ENCODE assay signal across 19 cellular contexts in the genomic region with DNA sequence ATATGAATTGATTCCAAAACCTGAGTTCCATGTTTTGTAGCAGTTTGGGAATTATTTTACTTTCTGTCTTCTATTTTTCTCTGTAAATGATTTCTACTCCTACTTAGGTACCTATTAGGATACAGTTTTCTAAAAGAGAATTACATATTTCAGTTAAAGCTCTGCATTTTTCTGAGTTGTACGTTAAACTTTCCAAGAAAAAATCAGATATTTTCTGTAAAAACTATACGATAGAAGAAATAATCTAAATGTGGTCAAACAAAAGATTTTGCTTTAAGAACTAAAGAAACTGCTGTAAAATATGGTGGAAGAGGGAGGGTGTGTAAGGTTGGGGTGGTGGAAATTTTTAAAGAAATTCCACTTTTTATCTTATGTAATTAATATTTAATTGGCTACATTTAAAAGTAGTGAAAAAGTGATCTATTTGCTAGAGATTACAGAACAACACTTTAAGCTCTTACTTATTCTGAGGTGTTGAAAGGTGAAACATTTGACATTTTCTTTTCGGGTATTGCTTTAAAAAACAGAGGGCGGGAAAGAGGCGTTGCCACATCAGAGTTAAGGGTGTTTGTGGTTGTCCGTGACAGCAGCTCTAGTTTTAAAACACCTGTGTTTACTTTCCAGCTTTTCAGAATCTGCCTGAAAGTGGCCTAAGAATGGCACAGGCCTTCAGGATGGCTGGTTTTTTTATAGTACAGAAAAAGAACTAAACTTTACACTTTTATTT.
DNase-seq lines count a peak whose midpoint lies in the region; ATAC-seq and TF ChIP-seq lines count a peak whose summit lies in the region.
"Had no signal": no experiment of that assay in that cellular context is flagged by ENCODE, and none has a peak within 500 bp of the region (broad histone marks: within the 10 kb centered on the region; RNA-seq: fewer than 3 reads in every experiment).

No MANE protein-coding gene starts in this region.

- no peaks in the 10 kb centered on the region; the same call in 1 of the 2 replicates for H3K36me3 ChIP-seq in RWPE2 (ENCODE audit: low read depth)
- H3K36me3 ChIP-seq in lung (ENCODE audit: control insufficient read depth in 2 of 2, insufficient read depth in 2 of 2, low read length in 2 of 2), result no peaks in the 10 kb centered on the region
- H3K36me3 ChIP-seq: BLaER1, ovary had no signal

- peak; percentile 53; the same call in 2 of the 3 replicates for ATAC-seq in RWPE2 (ENCODE audit: low read depth)
- peak; percentile 81 for ATAC-seq in lung (ENCODE audit: insufficient read depth, low FRiP score)
- ATAC-seq: stimulated activated naive CD8-positive, alpha-beta T cell treated with anti-CD3 and anti-CD28 coated beads, Interleukin-15, amount 100 ng/mL, for 72 hours had no signal

- peaks cover 5 to 35% (median 11%) of the 10 kb centered on the region in 6 donors for H3K9me3 Mint-ChIP-seq in immature natural killer cell

- H3K4me1 ChIP-seq in RWPE2 (ENCODE audit: insufficient read depth, poor library complexity, severe bottlenecking) (peaks cover 6% of the 10 kb centered on the region), lung (ENCODE audit: control insufficient read depth in 2 of 2, insufficient read depth in 2 of 2, low read length in 2 of 2) (no peaks in the 10 kb centered on the region)
- H3K4me1 ChIP-seq: BLaER1 had no signal

- WGBS in lung, 2 donors, result 70 to 83% methylated on average over 6 of the region's 6 CpGs

- H3K27me3 ChIP-seq in RWPE2 (ENCODE audit: insufficient read depth, poor library complexity, severe bottlenecking), result no peaks in the 10 kb centered on the region
- no peaks in the 10 kb centered on the region for H3K27me3 ChIP-seq in lung (ENCODE audit: control insufficient read depth, insufficient read depth)
- H3K27me3 ChIP-seq: BLaER1, ovary had no signal

- DNase-seq in Jurkat, Clone E6-1 (ENCODE audit: low read depth, low spot score), result peak; percentile 29
- DNase-seq in NCI-H2081 treated with DMSO at 0.1 percent for 48 hours (lab: John Stamatoyannopoulos, UW) (peak; percentile 64), RWPE2 (ENCODE audit: low spot score) (no peak), lung (ENCODE audit: low spot score) (peak; percentile 44), immature natural killer cell (no peak), NCI-H2171 (lab: John Stamatoyannopoulos, UW) (no peak)
- DNase-seq in stimulated activated CD4-positive, alpha-beta T cell treated with anti-CD3 and anti-CD28 coated beads, Interleukin-2, amount 100 ng/mL, for 24 hours, result no peak
- no peak for DNase-seq in activated CD8-positive, alpha-beta memory T cell treated with anti-CD3 and anti-CD28 coated beads for 24 hours
- DNase-seq: activated CD4-positive, alpha-beta T cell treated with anti-CD3 and anti-CD28 coated beads, Interleukin-2, amount 50 U/mL, for 4 hours; activated T-cell treated with anti-CD3 and anti-CD28 coated beads, Interleukin-2, amount 50 U/mL, for 48 hours; cerebellar nuclear complex; EL; GM23248; islet precursor cell; ovary; small intestine; stimulated activated naive CD8-positive, alpha-beta T cell treated with anti-CD3 and anti-CD28 coated beads, Interleukin-15, amount 100 ng/mL, for 72 hours had no signal

- H3K27me3 Mint-ChIP-seq in immature natural killer cell (ENCODE audit: low read depth in 3 of 3), result peaks cover 0 to 2% (median 0%) of the 10 kb centered on the region in 3 donors
- H3K27me3 Mint-ChIP-seq: stimulated activated naive CD8-positive, alpha-beta T cell treated with anti-CD3 and anti-CD28 coated beads, Interleukin-15, amount 100 ng/mL, for 72 hours had no signal

- no peak overlapping the region for H3K27ac Mint-ChIP-seq in immature natural killer cell
- H3K27ac Mint-ChIP-seq: stimulated activated naive CD8-positive, alpha-beta T cell treated with anti-CD3 and anti-CD28 coated beads, Interleukin-15, amount 100 ng/mL, for 72 hours had no signal

- peaks cover 0 to 6% (median 3%) of the 10 kb centered on the region in 3 donors for H3K36me3 Mint-ChIP-seq in immature natural killer cell

- H3K27ac ChIP-seq in RWPE2 (ENCODE audit: poor library complexity, severe bottlenecking) (no peak overlapping the region), lung (ENCODE audit: low read depth in 1 of 2, low read length in 1 of 2) (no peak overlapping the region)
- H3K27ac ChIP-seq: BLaER1, epithelial cell of prostate, GM23248, ovary had no signal

- TF ChIP-seq CTCF in RWPE2 (IDR thresholded peaks at IDR 0.05; ENCODE audit: poor library complexity, severe bottlenecking) (no peak), lung (IDR thresholded peaks at IDR 0.05; ENCODE audit: control extremely low read depth, extremely low read depth) (no peak)

- H3K9me3 ChIP-seq in RWPE2 (ENCODE audit: severe bottlenecking) (no peaks in the 10 kb centered on the region), lung (ENCODE audit: control insufficient read depth in 2 of 2, insufficient read depth in 1 of 2, low read length in 1 of 2) (no peaks in the 10 kb centered on the region)
- H3K9me3 ChIP-seq: BLaER1, ovary had no signal

- H3K4me3 ChIP-seq in Jurkat, Clone E6-1 (ENCODE audit: low read length), result no peak overlapping the region
- H3K4me3 ChIP-seq in RWPE2 (ENCODE audit: severe bottlenecking) (no peak overlapping the region), lung (no peak overlapping the region)
- H3K4me3 ChIP-seq: BLaER1, GM23248, ovary had no signal

- H3K4me1 Mint-ChIP-seq in immature natural killer cell, result no peaks in the 10 kb centered on the region
- H3K4me1 Mint-ChIP-seq: stimulated activated naive CD8-positive, alpha-beta T cell treated with anti-CD3 and anti-CD28 coated beads, Interleukin-15, amount 100 ng/mL, for 72 hours had no signal

- H3K4me3 Mint-ChIP-seq in immature natural killer cell, result no peak overlapping the region
- H3K4me3 Mint-ChIP-seq: stimulated activated naive CD8-positive, alpha-beta T cell treated with anti-CD3 and anti-CD28 coated beads, Interleukin-15, amount 100 ng/mL, for 72 hours had no signal

Comparison
In these comparisons a context has a peak if more than half of its experiments do, and no peak if none do; other contexts are left out.
1. DNase-seq: peak in Jurkat, Clone E6-1 (single experiment), NCI-H2081 treated with DMSO at 0.1 percent for 48 hours (single experiment) and lung (single experiment); none in RWPE2 (single experiment), immature natural killer cell (0 of 3), stimulated activated CD4-positive, alpha-beta T cell treated with anti-CD3 and anti-CD28 coated beads, Interleukin-2, amount 100 ng/mL, for 24 hours (0 of 2), activated CD8-positive, alpha-beta memory T cell treated with anti-CD3 and anti-CD28 coated beads for 24 hours (single experiment) and NCI-H2171 (single experiment).